In the genomic region with DNA sequence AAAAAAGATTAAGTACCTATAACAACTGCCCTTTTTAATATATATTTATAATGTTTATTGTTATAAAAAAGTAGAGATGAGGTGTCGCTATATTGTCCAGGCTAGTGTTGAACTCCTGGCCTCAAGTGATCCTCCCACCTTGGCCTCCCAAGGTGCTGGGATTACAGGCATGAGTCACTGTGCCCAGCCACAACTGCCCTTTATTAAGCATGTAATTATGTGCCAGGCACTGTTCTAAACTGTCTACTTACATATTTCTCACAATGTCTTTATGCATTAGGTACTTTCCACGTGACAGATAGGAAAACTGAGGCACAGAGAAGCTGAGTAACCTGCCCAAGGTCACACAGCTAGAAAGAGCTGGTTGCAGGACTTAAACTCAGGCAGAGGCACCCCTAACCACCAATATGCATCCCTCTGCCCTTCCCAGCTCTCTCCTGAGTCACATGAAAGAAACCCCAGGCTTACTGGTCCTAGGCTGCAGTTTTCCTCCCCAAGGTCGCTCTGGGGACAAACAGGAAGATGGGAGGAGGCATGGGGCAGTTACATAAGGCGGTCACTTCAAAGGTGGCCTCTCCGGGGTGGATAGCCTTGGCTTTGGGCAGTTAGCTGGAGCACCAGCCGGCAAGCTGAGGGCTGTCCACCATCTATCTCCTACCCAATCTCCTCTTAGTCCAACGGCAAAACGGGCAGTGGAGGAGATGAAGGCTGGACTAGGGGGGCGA, we compare ENCODE assay signal across 1 cellular context.
TF ChIP-seq lines count a peak whose summit lies in the region.

No MANE protein-coding gene starts in this region.

TF ChIP-seq in HepG2, 621 proteins besides CTCF, POLR2A, EP300 and RAD21 (continued from another document and continues in another):
- TF ChIP-seq ZNF10 (CRISPR knock-in tag; IDR thresholded peaks at IDR 0.05; ENCODE audit: borderline replicate concordance, low read depth) (no peak), MEF2D (CRISPR knock-in tag; IDR thresholded peaks at IDR 0.05) (peak; percentile 93), RAD51 (IDR thresholded peaks at IDR 0.05; ENCODE audit: borderline replicate concordance) (no peak), CBX5 (CRISPR knock-in tag; IDR thresholded peaks at IDR 0.05; ENCODE audit: borderline replicate concordance) (peak; percentile 94; the same call in 1 of the 2 replicates), MTA1 (CRISPR knock-in tag; IDR thresholded peaks at IDR 0.05; ENCODE audit: borderline replicate concordance) (0 out of 2 replicates have a peak, but pooled peaks have one; percentile 28), NR1H2 (CRISPR knock-in tag; IDR thresholded peaks at IDR 0.05; ENCODE audit: borderline replicate concordance, low read depth) (no peak), FOXO4 (CRISPR knock-in tag; conservative IDR thresholded peaks at IDR 0.05) (no peak), ZBTB33 (CRISPR knock-in tag; IDR thresholded peaks at IDR 0.05) (peak; percentile 64), ZBTB38 (CRISPR knock-in tag; IDR thresholded peaks at IDR 0.05) (no peak; the same call in 1 of the 2 replicates), ZNF350 (CRISPR knock-in tag; IDR thresholded peaks at IDR 0.05; ENCODE audit: borderline replicate concordance, low read depth) (peak; percentile 86; the same call in 1 of the 2 replicates), CCDC6 (CRISPR knock-in tag; IDR thresholded peaks at IDR 0.05) (no peak), ZNF770 (CRISPR knock-in tag; IDR thresholded peaks at IDR 0.05) (peak; percentile 75), TMF1 (CRISPR knock-in tag; IDR thresholded peaks at IDR 0.05; ENCODE audit: low read depth) (no peak), ZNF543 (CRISPR knock-in tag; IDR thresholded peaks at IDR 0.05) (peak; percentile 51; the same call in 1 of the 2 replicates), ZNF761 (CRISPR knock-in tag; conservative IDR thresholded peaks at IDR 0.05) (no peak), ZNF572 (CRISPR knock-in tag; IDR thresholded peaks at IDR 0.05) (no peak), ZNF546 (CRISPR knock-in tag; conservative IDR thresholded peaks at IDR 0.05) (no peak), KDM2A (CRISPR knock-in tag; IDR thresholded peaks at IDR 0.05; ENCODE audit: borderline replicate concordance, low read depth) (peak; percentile 41; the same call in 1 of the 2 replicates), PHF20 (CRISPR knock-in tag; IDR thresholded peaks at IDR 0.05) (no peak), GABPA (IDR thresholded peaks at IDR 0.05; ENCODE audit: low read depth, low read length) (no peak), GABPA (CRISPR knock-in tag; IDR thresholded peaks at IDR 0.05; ENCODE audit: low read depth) (peak; percentile 76), ZNF607 (CRISPR knock-in tag; IDR thresholded peaks at IDR 0.05; ENCODE audit: borderline replicate concordance) (no peak; the same call in 1 of the 2 replicates), ZNF337 (CRISPR knock-in tag; IDR thresholded peaks at IDR 0.05; ENCODE audit: borderline replicate concordance, low read depth) (no peak), ASH2L (IDR thresholded peaks at IDR 0.05; ENCODE audit: insufficient read length, low read depth, low read length) (peak; percentile 39), POGZ (CRISPR knock-in tag; IDR thresholded peaks at IDR 0.05) (peak; percentile 91), ZFP36L1 (CRISPR knock-in tag; IDR thresholded peaks at IDR 0.05) (no peak), NBN (conservative IDR thresholded peaks at IDR 0.05) (no peak), ATF7 (IDR thresholded peaks at IDR 0.05) (no peak), ATF7 (CRISPR knock-in tag; IDR thresholded peaks at IDR 0.05) (0 out of 2 replicates have a peak, but pooled peaks have one; percentile 57), ARNTL (CRISPR knock-in tag; IDR thresholded peaks at IDR 0.05) (peak; percentile 94), ZNF672 (CRISPR knock-in tag; IDR thresholded peaks at IDR 0.05) (no peak), FOSL2 (CRISPR knock-in tag; IDR thresholded peaks at IDR 0.05) (peak; percentile 70), FOXK1 (CRISPR knock-in tag; IDR thresholded peaks at IDR 0.05; ENCODE audit: borderline replicate concordance, low read depth) (peak; percentile 78; the same call in 1 of the 2 replicates), TCF12 (IDR thresholded peaks at IDR 0.05) (no peak), TCF12 (CRISPR knock-in tag; IDR thresholded peaks at IDR 0.05) (peak; percentile 89; the same call in 1 of the 2 replicates), RFXAP (CRISPR knock-in tag; IDR thresholded peaks at IDR 0.05; ENCODE audit: borderline replicate concordance) (peak; percentile 68; the same call in 1 of the 2 replicates), FOXM1 (CRISPR knock-in tag; IDR thresholded peaks at IDR 0.05) (no peak), HMGXB4 (CRISPR knock-in tag; IDR thresholded peaks at IDR 0.05; ENCODE audit: borderline replicate concordance in 1 of 2, low read depth in 1 of 2) (peak in 1 of 2 experiments; percentile 61; a peak in 1 of 4 replicates), PLRG1 (conservative IDR thresholded peaks at IDR 0.05) (no peak), ZBTB44 (CRISPR knock-in tag; IDR thresholded peaks at IDR 0.05) (no peak), ZNF264 (CRISPR knock-in tag; IDR thresholded peaks at IDR 0.05) (peak; percentile 64; the same call in 1 of the 2 replicates)
- TF ChIP-seq, protein P1, sequence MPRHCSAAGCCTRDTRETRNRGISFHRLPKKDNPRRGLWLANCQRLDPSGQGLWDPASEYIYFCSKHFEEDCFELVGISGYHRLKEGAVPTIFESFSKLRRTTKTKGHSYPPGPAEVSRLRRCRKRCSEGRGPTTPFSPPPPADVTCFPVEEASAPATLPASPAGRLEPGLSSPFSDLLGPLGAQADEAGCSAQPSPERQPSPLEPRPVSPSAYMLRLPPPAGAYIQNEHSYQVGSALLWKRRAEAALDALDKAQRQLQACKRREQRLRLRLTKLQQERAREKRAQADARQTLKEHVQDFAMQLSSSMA (CRISPR knock-in tag; IDR thresholded peaks at IDR 0.05): no peak
- TF ChIP-seq, protein P2, sequence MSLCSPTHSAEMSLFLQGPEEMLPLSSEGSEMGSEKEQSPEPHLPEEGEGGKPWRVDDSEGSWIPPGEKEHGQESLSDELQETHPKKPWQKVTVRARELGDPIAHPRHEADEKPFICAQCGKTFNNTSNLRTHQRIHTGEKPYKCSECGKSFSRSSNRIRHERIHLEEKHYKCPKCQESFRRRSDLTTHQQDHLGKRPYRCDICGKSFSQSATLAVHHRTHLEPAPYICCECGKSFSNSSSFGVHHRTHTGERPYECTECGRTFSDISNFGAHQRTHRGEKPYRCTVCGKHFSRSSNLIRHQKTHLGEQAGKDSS (CRISPR knock-in tag; IDR thresholded peaks at IDR 0.05; ENCODE audit: borderline replicate concordance, low read depth): no peak; the same call in 1 of the 2 replicates
- TF ChIP-seq, protein P3, sequence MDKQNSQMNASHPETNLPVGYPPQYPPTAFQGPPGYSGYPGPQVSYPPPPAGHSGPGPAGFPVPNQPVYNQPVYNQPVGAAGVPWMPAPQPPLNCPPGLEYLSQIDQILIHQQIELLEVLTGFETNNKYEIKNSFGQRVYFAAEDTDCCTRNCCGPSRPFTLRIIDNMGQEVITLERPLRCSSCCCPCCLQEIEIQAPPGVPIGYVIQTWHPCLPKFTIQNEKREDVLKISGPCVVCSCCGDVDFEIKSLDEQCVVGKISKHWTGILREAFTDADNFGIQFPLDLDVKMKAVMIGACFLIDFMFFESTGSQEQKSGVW (CRISPR knock-in tag; IDR thresholded peaks at IDR 0.05; ENCODE audit: borderline replicate concordance): no peak
- TF ChIP-seq, protein P4, sequence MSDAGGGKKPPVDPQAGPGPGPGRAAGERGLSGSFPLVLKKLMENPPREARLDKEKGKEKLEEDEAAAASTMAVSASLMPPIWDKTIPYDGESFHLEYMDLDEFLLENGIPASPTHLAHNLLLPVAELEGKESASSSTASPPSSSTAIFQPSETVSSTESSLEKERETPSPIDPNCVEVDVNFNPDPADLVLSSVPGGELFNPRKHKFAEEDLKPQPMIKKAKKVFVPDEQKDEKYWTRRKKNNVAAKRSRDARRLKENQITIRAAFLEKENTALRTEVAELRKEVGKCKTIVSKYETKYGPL (CRISPR knock-in tag; IDR thresholded peaks at IDR 0.05): peak; percentile 98
- TF ChIP-seq, protein P5, sequence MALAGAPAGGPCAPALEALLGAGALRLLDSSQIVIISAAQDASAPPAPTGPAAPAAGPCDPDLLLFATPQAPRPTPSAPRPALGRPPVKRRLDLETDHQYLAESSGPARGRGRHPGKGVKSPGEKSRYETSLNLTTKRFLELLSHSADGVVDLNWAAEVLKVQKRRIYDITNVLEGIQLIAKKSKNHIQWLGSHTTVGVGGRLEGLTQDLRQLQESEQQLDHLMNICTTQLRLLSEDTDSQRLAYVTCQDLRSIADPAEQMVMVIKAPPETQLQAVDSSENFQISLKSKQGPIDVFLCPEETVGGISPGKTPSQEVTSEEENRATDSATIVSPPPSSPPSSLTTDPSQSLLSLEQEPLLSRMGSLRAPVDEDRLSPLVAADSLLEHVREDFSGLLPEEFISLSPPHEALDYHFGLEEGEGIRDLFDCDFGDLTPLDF (CRISPR knock-in tag; IDR thresholded peaks at IDR 0.05): no peak
- TF ChIP-seq, protein P6, sequence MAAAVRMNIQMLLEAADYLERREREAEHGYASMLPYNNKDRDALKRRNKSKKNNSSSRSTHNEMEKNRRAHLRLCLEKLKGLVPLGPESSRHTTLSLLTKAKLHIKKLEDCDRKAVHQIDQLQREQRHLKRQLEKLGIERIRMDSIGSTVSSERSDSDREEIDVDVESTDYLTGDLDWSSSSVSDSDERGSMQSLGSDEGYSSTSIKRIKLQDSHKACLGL (CRISPR knock-in tag; IDR thresholded peaks at IDR 0.05): no peak
- TF ChIP-seq, protein P7, sequence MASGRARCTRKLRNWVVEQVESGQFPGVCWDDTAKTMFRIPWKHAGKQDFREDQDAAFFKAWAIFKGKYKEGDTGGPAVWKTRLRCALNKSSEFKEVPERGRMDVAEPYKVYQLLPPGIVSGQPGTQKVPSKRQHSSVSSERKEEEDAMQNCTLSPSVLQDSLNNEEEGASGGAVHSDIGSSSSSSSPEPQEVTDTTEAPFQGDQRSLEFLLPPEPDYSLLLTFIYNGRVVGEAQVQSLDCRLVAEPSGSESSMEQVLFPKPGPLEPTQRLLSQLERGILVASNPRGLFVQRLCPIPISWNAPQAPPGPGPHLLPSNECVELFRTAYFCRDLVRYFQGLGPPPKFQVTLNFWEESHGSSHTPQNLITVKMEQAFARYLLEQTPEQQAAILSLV (CRISPR knock-in tag; IDR thresholded peaks at IDR 0.05; ENCODE audit: borderline replicate concordance): no peak
